1 cellular context compared by ENCODE assay signal in genomic region chr10:541750-542371, GRCh38.
TF ChIP-seq lines count a peak whose summit lies in the region.

No MANE protein-coding gene starts in this region.

TF ChIP-seq in HepG2, 621 proteins besides CTCF, POLR2A, EP300 and RAD21 (continued from another document):
- TF ChIP-seq TMF1 (CRISPR knock-in tag; IDR thresholded peaks at IDR 0.05; ENCODE audit: low read depth) = no peak
